8 cellular contexts compared by ENCODE assay signal in the genomic region with DNA sequence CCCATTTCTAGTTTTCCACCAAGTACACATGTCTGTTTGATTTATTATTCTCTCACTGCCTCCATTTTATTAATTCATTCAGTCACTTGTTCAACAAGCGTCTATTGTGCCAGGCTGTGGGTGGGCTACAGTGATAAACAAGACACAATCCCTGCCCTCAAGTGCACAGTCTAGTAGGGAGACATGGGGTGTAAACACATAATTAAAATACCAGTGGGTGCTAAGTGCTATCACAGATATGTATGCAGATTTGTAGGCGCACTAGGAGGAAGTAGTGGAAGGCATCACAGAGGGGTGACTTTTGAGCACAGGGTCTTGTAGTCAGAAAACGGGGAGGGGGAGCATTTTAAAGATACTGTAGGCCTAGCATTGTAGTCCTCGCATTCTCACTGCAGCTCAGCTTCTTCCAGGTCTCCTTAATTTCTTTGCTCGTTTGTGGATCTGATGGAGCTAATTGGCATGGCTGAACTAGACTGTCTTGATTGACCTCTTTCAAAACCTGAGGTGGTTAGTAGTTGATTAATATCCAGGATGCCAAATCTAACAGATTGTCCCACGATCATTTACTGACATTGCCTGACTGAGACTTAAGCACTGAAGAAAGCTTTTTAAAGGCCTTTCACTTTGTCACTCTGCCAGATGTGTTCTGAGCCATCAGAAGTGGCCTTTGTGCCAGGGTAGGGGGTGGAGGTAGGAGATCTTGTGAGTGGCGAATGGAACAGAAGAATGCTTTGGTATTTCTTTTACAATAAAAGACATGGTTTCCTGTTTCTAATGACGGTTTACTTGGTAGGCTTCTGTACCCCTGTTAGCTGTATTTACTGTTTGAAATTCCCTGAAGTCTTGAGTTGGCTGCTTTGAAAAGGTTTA.
DNase-seq lines count a peak whose midpoint lies in the region; ATAC-seq and TF ChIP-seq lines count a peak whose summit lies in the region.

No MANE protein-coding gene starts in this region.

- peaks cover 51% of the 10 kb centered on the region for H3K4me1 Mint-ChIP-seq in activated naive CD4-positive, alpha-beta T cell treated with anti-CD3 and anti-CD28 coated beads, Interleukin-2, amount 10 ng/mL, durations not matched to agents 7 days and 5 days
- peaks cover 42% of the 10 kb centered on the region for H3K4me1 Mint-ChIP-seq in activated T-helper 2 cell treated with anti-CD3 and anti-CD28 coated beads, Interferon-gamma antibody, Interleukin-2, Interleukin-4, amounts not matched to agents 10 μg/mL and 5 μg/mL and 100 μg/mL, durations not matched to agents 14 hours and 24 hours and 36 hours (ENCODE audit: low read depth)

- peaks cover 13% of the 10 kb centered on the region for H3K36me3 Mint-ChIP-seq in activated naive CD4-positive, alpha-beta T cell treated with anti-CD3 and anti-CD28 coated beads, Interleukin-2, amount 10 ng/mL, durations not matched to agents 7 days and 5 days
- peaks cover 14% of the 10 kb centered on the region for H3K36me3 Mint-ChIP-seq in activated T-helper 2 cell treated with anti-CD3 and anti-CD28 coated beads, Interferon-gamma antibody, Interleukin-2, Interleukin-4, amounts not matched to agents 10 μg/mL and 5 μg/mL and 100 μg/mL, durations not matched to agents 14 hours and 24 hours and 36 hours (ENCODE audit: low read depth)

- no peaks in the 10 kb centered on the region for H3K36me3 ChIP-seq in thyroid gland

- no peak for TF ChIP-seq CTCF in thyroid gland (IDR thresholded peaks at IDR 0.05)

- WGBS in thyroid gland, 2 donors, result 52 to 56% methylated on average over 8 of the region's 8 CpGs

- peaks cover 30 to 38% of the 10 kb centered on the region in 2 donors for H3K4me1 ChIP-seq in thyroid gland

- no peak overlapping the region for H3K4me3 ChIP-seq in thyroid gland (replicated peaks in 1 of 3)

- H3K9me3 Mint-ChIP-seq in activated naive CD4-positive, alpha-beta T cell treated with anti-CD3 and anti-CD28 coated beads, Interleukin-2, amount 10 ng/mL, durations not matched to agents 7 days and 5 days, result no peaks in the 10 kb centered on the region
- no peaks in the 10 kb centered on the region for H3K9me3 Mint-ChIP-seq in activated T-helper 2 cell treated with anti-CD3 and anti-CD28 coated beads, Interferon-gamma antibody, Interleukin-2, Interleukin-4, amounts not matched to agents 10 μg/mL and 5 μg/mL and 100 μg/mL, durations not matched to agents 14 hours and 24 hours and 36 hours

- CTCF ChIA-PET in activated naive CD4-positive, alpha-beta T cell treated with anti-CD3 and anti-CD28 coated beads, Interleukin-2, amount 10 ng/mL, durations not matched to agents 7 days and 5 days (lab: Charles Lee), result interaction anchor here (0.6 to 1.2 kb wide), 3 partner anchors 15 to 25 kb away, joined by 3 read pairs; no protein-coding TSS in a partner anchor

- H3K27ac Mint-ChIP-seq in activated naive CD4-positive, alpha-beta T cell treated with anti-CD3 and anti-CD28 coated beads, Interleukin-2, amount 10 ng/mL, durations not matched to agents 7 days and 5 days, result peak overlapping the region; percentile 3
- H3K27ac Mint-ChIP-seq in activated T-helper 2 cell treated with anti-CD3 and anti-CD28 coated beads, Interferon-gamma antibody, Interleukin-2, Interleukin-4, amounts not matched to agents 10 μg/mL and 5 μg/mL and 100 μg/mL, durations not matched to agents 14 hours and 24 hours and 36 hours, result peak overlapping the region; percentile 24

- no peak for TF ChIP-seq POLR2A in thyroid gland (IDR thresholded peaks at IDR 0.05)

- H3K27me3 ChIP-seq in layer of hippocampus (ENCODE audit: control insufficient read depth, insufficient read depth, low read length), result no peaks in the 10 kb centered on the region
- no peaks in the 10 kb centered on the region for H3K27me3 ChIP-seq in thyroid gland

- H3K9me3 ChIP-seq in thyroid gland, result no peaks in the 10 kb centered on the region

- H3K27ac ChIP-seq in layer of hippocampus (ENCODE audit: low read depth, low read length) (peak overlapping the region; percentile 60), thyroid gland (peak overlapping the region; percentile 3 to 44 (median 10))

- H3K4me3 Mint-ChIP-seq in activated naive CD4-positive, alpha-beta T cell treated with anti-CD3 and anti-CD28 coated beads, Interleukin-2, amount 10 ng/mL, durations not matched to agents 7 days and 5 days, result no peak overlapping the region
- no peak overlapping the region for H3K4me3 Mint-ChIP-seq in activated T-helper 2 cell treated with anti-CD3 and anti-CD28 coated beads, Interferon-gamma antibody, Interleukin-2, Interleukin-4, amounts not matched to agents 10 μg/mL and 5 μg/mL and 100 μg/mL, durations not matched to agents 14 hours and 24 hours and 36 hours (ENCODE audit: low read depth)

- no peak for DNase-seq in activated naive CD4-positive, alpha-beta T cell treated with anti-CD3 and anti-CD28 coated beads, Interleukin-2, amount 10 ng/mL, durations not matched to agents 7 days and 5 days
- DNase-seq in activated naive CD4-positive, alpha-beta T cell treated with anti-CD3 and anti-CD28 coated beads, Interleukin-2, amount 50 U/mL, for 16 hours, result no peak
- no peak for DNase-seq in activated T-helper 2 cell treated with anti-CD3 and anti-CD28 coated beads, Interferon-gamma antibody, Interleukin-2, Interleukin-4, amounts not matched to agents 10 μg/mL and 5 μg/mL and 100 μg/mL, durations not matched to agents 14 hours and 24 hours and 36 hours (ENCODE audit: low spot score)
- DNase-seq in thyroid gland (peak; percentile 56 to 59), NCI-H510A treated with DMSO at 0.1 percent for 48 hours (lab: John Stamatoyannopoulos, UW) (no peak)

- ATAC-seq in HG03460 (IDR thresholded peaks at IDR 0.05; ENCODE audit: unreplicated experiment), result no peak
- ATAC-seq in esophagus mucosa, result no peak

- intact Hi-C loops in activated T-helper 2 cell treated with anti-CD3 and anti-CD28 coated beads, Interferon-gamma antibody, Interleukin-2, Interleukin-4, amounts not matched to agents 10 μg/mL and 5 μg/mL and 100 μg/mL, durations not matched to agents 14 hours and 24 hours and 36 hours (cut with micrococcal nuclease), result no loop called here
- intact Hi-C loops in thyroid gland (cut with DNase I), result no loop called here

- no peaks in the 10 kb centered on the region for H3K27me3 Mint-ChIP-seq in activated naive CD4-positive, alpha-beta T cell treated with anti-CD3 and anti-CD28 coated beads, Interleukin-2, amount 10 ng/mL, durations not matched to agents 7 days and 5 days
- H3K27me3 Mint-ChIP-seq in activated T-helper 2 cell treated with anti-CD3 and anti-CD28 coated beads, Interferon-gamma antibody, Interleukin-2, Interleukin-4, amounts not matched to agents 10 μg/mL and 5 μg/mL and 100 μg/mL, durations not matched to agents 14 hours and 24 hours and 36 hours (ENCODE audit: low read depth), result no peaks in the 10 kb centered on the region

Comparison
In these comparisons a context has a peak if more than half of its experiments do, and no peak if none do; other contexts are left out.
1. DNase-seq: peak in thyroid gland (2 of 2); none in activated naive CD4-positive, alpha-beta T cell treated with anti-CD3 and anti-CD28 coated beads, Interleukin-2, amount 10 ng/mL, durations not matched to agents 7 days and 5 days (single experiment), activated naive CD4-positive, alpha-beta T cell treated with anti-CD3 and anti-CD28 coated beads, Interleukin-2, amount 50 U/mL, for 16 hours (single experiment), activated T-helper 2 cell treated with anti-CD3 and anti-CD28 coated beads, Interferon-gamma antibody, Interleukin-2, Interleukin-4, amounts not matched to agents 10 μg/mL and 5 μg/mL and 100 μg/mL, durations not matched to agents 14 hours and 24 hours and 36 hours (single experiment) and NCI-H510A treated with DMSO at 0.1 percent for 48 hours (single experiment).